In the genomic region with DNA sequence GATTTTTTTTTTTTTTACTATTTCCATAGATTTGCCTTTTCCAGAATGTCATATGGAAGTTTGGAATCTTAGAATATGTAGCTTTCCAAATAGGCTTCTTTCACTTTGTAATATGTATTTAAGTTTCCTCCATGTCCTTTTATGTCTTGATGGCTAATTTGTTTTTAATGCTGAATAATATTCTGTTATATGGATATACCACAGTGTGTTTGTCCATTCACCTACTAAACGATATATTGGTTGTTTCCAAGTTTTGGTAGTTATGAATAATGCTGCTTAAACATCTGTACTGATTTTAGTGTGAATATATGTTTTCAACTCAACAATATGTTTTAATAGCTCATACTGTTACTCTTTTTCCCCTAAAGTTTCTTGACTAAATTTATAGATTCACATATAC, we compare ENCODE assay signal across 11 cellular contexts.
"Had no signal": no experiment of that assay in that cellular context is flagged by ENCODE, and none has a peak within 500 bp of the region (broad histone marks: within the 10 kb centered on the region; RNA-seq: fewer than 3 reads in every experiment).

No MANE protein-coding gene starts in this region.

- ATAC-seq: GM23338, HCT116 had no signal

- DNase-seq: GM23248, GOT3, H7, H9, HCEC 1CT, HFFc6 had no signal

- H3K9ac ChIP-seq: GM23248 had no signal

- H3K4me3 ChIP-seq: GM23248, GM23338, HAP-1 had no signal

- H3K9me3 ChIP-seq: HAP-1 had no signal

- H3K4me1 ChIP-seq: HAP-1 had no signal

- H3K36me3 ChIP-seq: HAP-1 had no signal

- H2AFZ ChIP-seq: GM23248, GM23338 had no signal

- H3K27ac ChIP-seq: GM23248 had no signal

- H3K4me2 ChIP-seq: GM23338 had no signal

- FAIRE-seq: H1, H54 had no signal
